Comparison of ENCODE assay signal across 19 cellular contexts in the genomic region with DNA sequence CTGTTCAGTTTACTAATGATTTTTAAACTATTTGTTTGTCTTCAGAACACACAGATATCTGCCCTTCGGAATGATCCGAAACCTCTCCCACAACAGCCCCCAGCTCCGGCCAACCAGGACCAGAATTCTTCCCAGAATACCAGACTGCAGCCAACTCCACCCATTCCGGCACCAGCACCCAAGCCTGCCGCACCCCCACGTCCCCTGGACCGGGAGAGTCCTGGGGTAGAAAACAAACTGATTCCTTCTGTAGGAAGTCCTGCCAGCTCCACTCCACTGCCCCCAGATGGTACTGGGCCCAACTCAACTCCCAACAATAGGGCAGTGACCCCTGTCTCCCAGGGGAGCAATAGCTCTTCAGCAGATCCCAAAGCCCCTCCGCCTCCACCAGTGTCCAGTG. TPM values are rescaled to one million over a fixed set of nuclear protein-coding genes. Genes with fewer than 3 reads are reported as not detected.
A peak's percentile ranks its signal among the peaks of the same experiment; 100 is the strongest.
DNase-seq lines count a peak whose midpoint lies in the region; ATAC-seq and TF ChIP-seq lines count a peak whose summit lies in the region.
"Had no signal": no experiment of that assay in that cellular context is flagged by ENCODE, and none has a peak within 500 bp of the region (broad histone marks: within the 10 kb centered on the region; RNA-seq: fewer than 3 reads in every experiment).

No MANE protein-coding gene starts in this region.

- intact Hi-C loops in heart left ventricle (cut with DNase I): loop anchor here in 1 of 10 donors (10.0 kb wide), 1 partner anchor 46 kb away; no protein-coding TSS in a partner anchor

- ATAC-seq in heart left ventricle: no peak
- ATAC-seq in effector memory CD8-positive, alpha-beta T cell (replicated peaks): no peak
- ATAC-seq in stimulated activated effector memory CD8-positive, alpha-beta T cell treated with anti-CD3 and anti-CD28 coated beads, Interleukin-12 subunit alpha, Interleukin-12 subunit beta, amount 100 ng/mL, for 72 hours: no peak
- ATAC-seq: HCT116, HepG2 had no signal

- CTCF ChIA-PET in activated CD4-positive, alpha-beta memory T cell treated with anti-CD3 and anti-CD28 coated beads, Interleukin-2, amount 10 ng/mL, durations not matched to agents 7 days and 5 days (lab: Charles Lee): interaction anchor here (0.6 to 2.3 kb wide), 6 partner anchors 9 to 125 kb away, joined by 3 to 18 read pairs (median 3); no protein-coding TSS in a partner anchor

- no peak overlapping the region for H2AFZ ChIP-seq in GM23248

- WGBS in heart left ventricle, 4 donors: 89 to 95% (median 93%) methylated on average over 8 of the region's 8 CpGs
- WGBS in GM23248 (ENCODE audit: low coverage in 1 of 2, low lambda C conversion rate in 2 of 2, missing lambda C conversion rate in 2 of 2), 2 experiments: 96 to 98% methylated on average over 8 of the region's 8 CpGs

- no peaks in the 10 kb centered on the region for H3F3A ChIP-seq in GM23248 (ENCODE audit: insufficient read depth)

- H3K4me1 Mint-ChIP-seq in activated CD4-positive, alpha-beta memory T cell treated with anti-CD3 and anti-CD28 coated beads, Interleukin-2, amount 10 ng/mL, durations not matched to agents 7 days and 5 days: peaks cover 24% of the 10 kb centered on the region
- peaks cover 10 to 22% of the 10 kb centered on the region in 2 donors for H3K4me1 Mint-ChIP-seq in effector memory CD8-positive, alpha-beta T cell (ENCODE audit: low read depth in 2 of 2)
- peaks cover 20% of the 10 kb centered on the region for H3K4me1 Mint-ChIP-seq in stimulated activated effector memory CD8-positive, alpha-beta T cell treated with anti-CD3 and anti-CD28 coated beads, Interleukin-12 subunit alpha, Interleukin-12 subunit beta, amount 100 ng/mL, for 72 hours
- H3K4me1 Mint-ChIP-seq: CD14-positive monocyte had no signal

- no peak for TF ChIP-seq CTCF in cardiac muscle cell (IDR thresholded peaks at IDR 0.05; ENCODE audit: low read depth, low read length)
- TF ChIP-seq CTCF in heart left ventricle (IDR thresholded peaks at IDR 0.05): no peak

- H3K27ac ChIP-seq in cardiac muscle cell (peak overlapping the region; percentile 57), heart left ventricle (no peak overlapping the region), GM23248 (no peak overlapping the region)
- H3K27ac ChIP-seq: ovary, right lobe of liver, transverse colon had no signal

- POLR2A ChIA-PET in activated CD4-positive, alpha-beta memory T cell treated with anti-CD3 and anti-CD28 coated beads, Interleukin-2, amount 10 ng/mL, durations not matched to agents 7 days and 5 days (lab: Charles Lee): interaction anchor here (0.7 to 1.3 kb wide), 8 partner anchors 13 to 78 kb away, joined by 3 to 6 read pairs (median 4); a partner anchor contains a TSS

- no peak overlapping the region for H3K9ac ChIP-seq in GM23248

- no peaks in the 10 kb centered on the region for H3K9me3 Mint-ChIP-seq in activated CD4-positive, alpha-beta memory T cell treated with anti-CD3 and anti-CD28 coated beads, Interleukin-2, amount 10 ng/mL, durations not matched to agents 7 days and 5 days
- no peaks in the 10 kb centered on the region for H3K9me3 Mint-ChIP-seq in effector memory CD8-positive, alpha-beta T cell
- no peaks in the 10 kb centered on the region for H3K9me3 Mint-ChIP-seq in stimulated activated effector memory CD8-positive, alpha-beta T cell treated with anti-CD3 and anti-CD28 coated beads, Interleukin-12 subunit alpha, Interleukin-12 subunit beta, amount 100 ng/mL, for 72 hours
- H3K9me3 Mint-ChIP-seq: CD14-positive monocyte; natural killer cell treated with Interleukin-12 subunit alpha and Interleukin-12 subunit beta and Interleukin-15 and Interleukin-18, amount 100 ng/mL, for 72 hours had no signal

- no peaks in the 10 kb centered on the region for H3K4me1 ChIP-seq in cardiac muscle cell (ENCODE audit: low read depth)
- peaks cover 0 to 4% (median 0%) of the 10 kb centered on the region in 12 donors for H3K4me1 ChIP-seq in heart left ventricle
- H3K4me1 ChIP-seq in GM23248 (ENCODE audit: insufficient read depth): no peaks in the 10 kb centered on the region
- H3K4me1 ChIP-seq: right lobe of liver, transverse colon had no signal

- peak overlapping the region; percentile 79 for H3K27ac Mint-ChIP-seq in activated CD4-positive, alpha-beta memory T cell treated with anti-CD3 and anti-CD28 coated beads, Interleukin-2, amount 10 ng/mL, durations not matched to agents 7 days and 5 days
- H3K27ac Mint-ChIP-seq in effector memory CD8-positive, alpha-beta T cell: peak overlapping the region; percentile 62 to 77
- peak overlapping the region; percentile 71 for H3K27ac Mint-ChIP-seq in stimulated activated effector memory CD8-positive, alpha-beta T cell treated with anti-CD3 and anti-CD28 coated beads, Interleukin-12 subunit alpha, Interleukin-12 subunit beta, amount 100 ng/mL, for 72 hours
- H3K27ac Mint-ChIP-seq: natural killer cell treated with Interleukin-12 subunit alpha and Interleukin-12 subunit beta and Interleukin-15 and Interleukin-18, amount 100 ng/mL, for 72 hours had no signal

- H3K79me2 ChIP-seq in GM23248 (ENCODE audit: insufficient read depth): no peaks in the 10 kb centered on the region

- peaks cover 63% of the 10 kb centered on the region for H3K36me3 Mint-ChIP-seq in activated CD4-positive, alpha-beta memory T cell treated with anti-CD3 and anti-CD28 coated beads, Interleukin-2, amount 10 ng/mL, durations not matched to agents 7 days and 5 days (ENCODE audit: low read depth)
- H3K36me3 Mint-ChIP-seq in effector memory CD8-positive, alpha-beta T cell (ENCODE audit: insufficient read depth): no peaks in the 10 kb centered on the region
- H3K36me3 Mint-ChIP-seq in stimulated activated effector memory CD8-positive, alpha-beta T cell treated with anti-CD3 and anti-CD28 coated beads, Interleukin-12 subunit alpha, Interleukin-12 subunit beta, amount 100 ng/mL, for 72 hours: peaks cover 42% of the 10 kb centered on the region

- H3K36me3 ChIP-seq in cardiac muscle cell (peaks cover 90% of the 10 kb centered on the region), heart left ventricle (peaks cover 0 to 99% (median 76%) of the 10 kb centered on the region in 9 donors), GM23248 (ENCODE audit: low read depth) (no peaks in the 10 kb centered on the region; the same call in 1 of the 2 replicates)
- H3K36me3 ChIP-seq: ovary had no signal

- no peak for TF ChIP-seq POLR2A in heart left ventricle (IDR thresholded peaks at IDR 0.05)

- no peaks in the 10 kb centered on the region for H4K20me1 ChIP-seq in GM23248 (ENCODE audit: insufficient read depth)

- no peaks in the 10 kb centered on the region for H3K27me3 Mint-ChIP-seq in activated CD4-positive, alpha-beta memory T cell treated with anti-CD3 and anti-CD28 coated beads, Interleukin-2, amount 10 ng/mL, durations not matched to agents 7 days and 5 days
- H3K27me3 Mint-ChIP-seq in effector memory CD8-positive, alpha-beta T cell: no peaks in the 10 kb centered on the region
- H3K27me3 Mint-ChIP-seq: natural killer cell treated with Interleukin-12 subunit alpha and Interleukin-12 subunit beta and Interleukin-15 and Interleukin-18, amount 100 ng/mL, for 72 hours had no signal

- no peak overlapping the region for H3K4me2 ChIP-seq in GM23248 (ENCODE audit: unreplicated experiment)

- in situ Hi-C loops in GM23248 (cut with MboI): no loop called here

- H3K9me3 ChIP-seq in cardiac muscle cell (ENCODE audit: low read depth) (no peaks in the 10 kb centered on the region), heart left ventricle (no peaks in the 10 kb centered on the region), GM23248 (ENCODE audit: low read depth) (no peaks in the 10 kb centered on the region)
- H3K9me3 ChIP-seq: ovary, right lobe of liver, transverse colon had no signal

- H3K4me3 Mint-ChIP-seq in activated CD4-positive, alpha-beta memory T cell treated with anti-CD3 and anti-CD28 coated beads, Interleukin-2, amount 10 ng/mL, durations not matched to agents 7 days and 5 days: no peak overlapping the region
- peak overlapping the region in 1 of 2 donors; percentile 24 for H3K4me3 Mint-ChIP-seq in effector memory CD8-positive, alpha-beta T cell
- no peak overlapping the region for H3K4me3 Mint-ChIP-seq in stimulated activated effector memory CD8-positive, alpha-beta T cell treated with anti-CD3 and anti-CD28 coated beads, Interleukin-12 subunit alpha, Interleukin-12 subunit beta, amount 100 ng/mL, for 72 hours
- H3K4me3 Mint-ChIP-seq: CD14-positive monocyte; natural killer cell treated with Interleukin-12 subunit alpha and Interleukin-12 subunit beta and Interleukin-15 and Interleukin-18, amount 100 ng/mL, for 72 hours had no signal

- no peak overlapping the region for H3K4me3 ChIP-seq in cardiac muscle cell
- H3K4me3 ChIP-seq in heart left ventricle: no peak overlapping the region
- H3K4me3 ChIP-seq in GM23248: no peak overlapping the region
- H3K4me3 ChIP-seq: ovary, right lobe of liver, transverse colon had no signal

- no peaks in the 10 kb centered on the region for H3K9me2 ChIP-seq in GM23248 (ENCODE audit: insufficient read depth)

- DNase-seq in cardiac muscle cell (ENCODE audit: low read depth in 1 of 2, low spot score in 1 of 2): no peak
- DNase-seq in heart left ventricle: no peak
- no peak for DNase-seq in activated CD4-positive, alpha-beta memory T cell treated with anti-CD3 and anti-CD28 coated beads, Interleukin-2, amount 10 ng/mL, durations not matched to agents 7 days and 5 days
- no peak for DNase-seq in effector memory CD8-positive, alpha-beta T cell
- DNase-seq in stimulated activated effector memory CD8-positive, alpha-beta T cell treated with anti-CD3 and anti-CD28 coated beads, Interleukin-12 subunit alpha, Interleukin-12 subunit beta, amount 100 ng/mL, for 72 hours (ENCODE audit: low spot score in 2 of 2): no peak
- no peak for DNase-seq in NCI-H526 treated with DMSO at 0.1 percent for 48 hours (lab: John Stamatoyannopoulos, UW)
- DNase-seq in GM23248: no peak
- DNase-seq: activated CD8-positive, alpha-beta memory T cell treated with anti-CD3 and anti-CD28 coated beads for 24 hours; amygdala; NCI-H1092; NCI-H187 treated with DMSO at 0.1 percent for 48 hours; NCI-H69; right lobe of liver; transverse colon had no signal

- H3K27me3 ChIP-seq in cardiac muscle cell (no peaks in the 10 kb centered on the region), heart left ventricle (no peaks in the 10 kb centered on the region), GM23248 (replicated peaks; ENCODE audit: insufficient read depth) (no peaks in the 10 kb centered on the region)
- H3K27me3 ChIP-seq: ovary, right lobe of liver, transverse colon had no signal

RNA-seq across cellular contexts. Expression of a gene that starts 51.6 kb away (rescaled TPM):
- total RNA-seq in cardiac muscle cell: 23.9 and 45.7 TPM in 2 replicates
- 73.9 and 80.8 TPM in 2 replicates for polyA plus RNA-seq in cardiac muscle cell
- total RNA-seq in heart left ventricle: 10 to 100 TPM in 8 of 9 donors, 1 to 10 TPM in 1; 9.0 to 27.8 (median 14.7) TPM
- polyA plus RNA-seq in heart left ventricle: 1 to 10 TPM; 4.0 to 9.3 TPM
- total RNA-seq in activated CD4-positive, alpha-beta memory T cell treated with anti-CD3 and anti-CD28 coated beads, Interleukin-2, amount 10 ng/mL, durations not matched to agents 7 days and 5 days: 10 to 100 TPM; 17.8 to 21.0 TPM
- 6.1 and 9.1 TPM in 2 replicates for total RNA-seq in GM23248 (2014; rRNA removed; shearing (Covaris generic))
- 9.3 and 11.0 TPM in 2 replicates for polyA plus RNA-seq in GM23248 (2016; fragmentation: Nextera tagmentation; extraction: Ambion mirVana)
